ENCODE assay signal across 9 cellular contexts in genomic region chr10:125149278-125150047, GRCh38. TPM values are rescaled to one million over a fixed set of nuclear protein-coding genes. Genes with fewer than 3 reads are reported as not detected.
DNase-seq lines count a peak whose midpoint lies in the region; ATAC-seq, FAIRE-seq and TF ChIP-seq lines count a peak whose summit lies in the region.
"Had no signal": no experiment of that assay in that cellular context is flagged by ENCODE, and none has a peak within 500 bp of the region (broad histone marks: within the 10 kb centered on the region; RNA-seq: fewer than 3 reads in every experiment).

No MANE protein-coding gene starts in this region.

- peaks cover 77% of the 10 kb centered on the region for H3K4me1 Mint-ChIP-seq in astrocyte (ENCODE audit: low read depth, unreplicated experiment)

- H2AFZ ChIP-seq in astrocyte (ENCODE audit: low read depth, low read length) = no peak overlapping the region

- H3K4me3 ChIP-seq in astrocyte (ENCODE audit: insufficient read depth, low read depth, low read length) = no peak overlapping the region
- H3K4me3 ChIP-seq in upper lobe of right lung = no peak overlapping the region
- H3K4me3 ChIP-seq in WERI-Rb-1 (ENCODE audit: low read depth, low read length) = no peak overlapping the region
- H3K4me3 ChIP-seq: skin epidermis had no signal

- H3K9me3 ChIP-seq in astrocyte (ENCODE audit: insufficient read depth, low read depth, low read length) (no peaks in the 10 kb centered on the region), upper lobe of right lung (no peaks in the 10 kb centered on the region), WERI-Rb-1 (ENCODE audit: severe bottlenecking) (no peaks in the 10 kb centered on the region)

- no peak for FAIRE-seq in astrocyte (lab: Jason Lieb, UNC)

- H3K79me2 ChIP-seq in astrocyte (ENCODE audit: insufficient read depth, low read length) = peaks cover 99% of the 10 kb centered on the region

- H3K36me3 ChIP-seq in astrocyte (ENCODE audit: insufficient read depth, low read length) (peaks cover 2% of the 10 kb centered on the region), upper lobe of right lung (no peaks in the 10 kb centered on the region), WERI-Rb-1 (peaks cover 29% of the 10 kb centered on the region)

- H3K27ac ChIP-seq in astrocyte (ENCODE audit: low read depth, low read length) (peak overlapping the region; percentile 54), upper lobe of right lung (peak overlapping the region; percentile 37), WERI-Rb-1 (no peak overlapping the region)

- intact Hi-C loops in Right ventricle myocardium inferior (cut with DNase I) (loop anchor here (5.0 kb wide), 1 partner anchor 32 kb away; no protein-coding TSS in a partner anchor), cardiac septum (cut with DNase I) (loop anchor here (5.0 kb wide), 1 partner anchor 157 kb away; no protein-coding TSS in a partner anchor), upper lobe of right lung (cut with DNase I) (loop anchor here (10.0 kb wide), 1 partner anchor 95 kb away; no protein-coding TSS in a partner anchor)

- peak overlapping the region; percentile 38 for H3K9ac ChIP-seq in astrocyte (ENCODE audit: low read length)

- peak overlapping the region; percentile 93 for H3K27ac Mint-ChIP-seq in astrocyte (ENCODE audit: unreplicated experiment)
- no peak overlapping the region for H3K27ac Mint-ChIP-seq in activated naive CD4-positive, alpha-beta T cell treated with anti-CD3 and anti-CD28 coated beads, Interleukin-2, amount 50 U/mL, for 72 hours

- H3K4me3 Mint-ChIP-seq in astrocyte (ENCODE audit: unreplicated experiment) = no peak overlapping the region

- H3K9me3 Mint-ChIP-seq in astrocyte (ENCODE audit: unreplicated experiment) = no peaks in the 10 kb centered on the region
- H3K9me3 Mint-ChIP-seq in activated naive CD4-positive, alpha-beta T cell treated with anti-CD3 and anti-CD28 coated beads, Interleukin-2, amount 50 U/mL, for 72 hours = no peaks in the 10 kb centered on the region

- TF ChIP-seq CTCF in astrocyte (IDR thresholded peaks at IDR 0.05; ENCODE audit: insufficient read depth, low read depth, low read length) (no peak), upper lobe of right lung (IDR thresholded peaks at IDR 0.05) (no peak), WERI-Rb-1 (IDR thresholded peaks at IDR 0.05; ENCODE audit: low read depth, low read length) (no peak)

- H3K27me3 Mint-ChIP-seq in astrocyte (ENCODE audit: low read depth, unreplicated experiment) = no peaks in the 10 kb centered on the region

- DNase-seq in Right ventricle myocardium inferior (ENCODE audit: missing footprints) (peak; percentile 79), cardiac septum (ENCODE audit: low spot score) (no peak), astrocyte (ENCODE audit: low read depth) (peak; percentile 68), kidney glomerular epithelial cell (lab: John Stamatoyannopoulos, UW) (peak; percentile 78), upper lobe of right lung (no peak), WERI-Rb-1 (no peak), superior temporal gyrus (ENCODE audit: extremely low spot score) (no peak)
- DNase-seq in activated naive CD4-positive, alpha-beta T cell treated with anti-CD3 and anti-CD28 coated beads, Interleukin-2, amount 50 U/mL, for 72 hours (ENCODE audit: low spot score in 2 of 2) = no peak

- H3K4me1 ChIP-seq in astrocyte (ENCODE audit: insufficient read depth, low read length) (peaks cover 64% of the 10 kb centered on the region), upper lobe of right lung (peaks cover 76% of the 10 kb centered on the region)

- ATAC-seq in Right ventricle myocardium inferior (no peak), upper lobe of right lung (no peak)
- no peak for ATAC-seq in activated naive CD4-positive, alpha-beta T cell treated with anti-CD3 and anti-CD28 coated beads, Interleukin-2, amount 50 U/mL, for 72 hours

- H4K20me1 ChIP-seq in astrocyte (ENCODE audit: insufficient read depth, low read length) = peaks cover 95% of the 10 kb centered on the region

- peak overlapping the region; percentile 54 for H3K4me2 ChIP-seq in astrocyte (ENCODE audit: low read length)

- H3K27me3 ChIP-seq in astrocyte (ENCODE audit: insufficient read depth, low read length) = no peaks in the 10 kb centered on the region
- H3K27me3 ChIP-seq in upper lobe of right lung = no peaks in the 10 kb centered on the region
- no peaks in the 10 kb centered on the region for H3K27me3 ChIP-seq in WERI-Rb-1 (ENCODE audit: insufficient read depth, low read depth, severe bottlenecking)

- peaks cover 10% of the 10 kb centered on the region for H3K36me3 Mint-ChIP-seq in astrocyte (ENCODE audit: low read depth, unreplicated experiment)
- H3K36me3 Mint-ChIP-seq in activated naive CD4-positive, alpha-beta T cell treated with anti-CD3 and anti-CD28 coated beads, Interleukin-2, amount 50 U/mL, for 72 hours = peaks cover 0 to 6% of the 10 kb centered on the region in 2 donors

RNA-seq across cellular contexts. Expression of gene CTBP2, which starts 10.9 kb away (rescaled TPM):
- total RNA-seq in Right ventricle myocardium inferior (31.3 TPM), cardiac septum (35.9 TPM), astrocyte (101 and 109 TPM in 2 replicates), upper lobe of right lung (66.7 TPM)
- 1 to 10 TPM; 1.2 TPM for total RNA-seq in activated naive CD4-positive, alpha-beta T cell treated with anti-CD3 and anti-CD28 coated beads, Interleukin-2, amount 50 U/mL, for 72 hours

Comparison
In these comparisons a context has a peak if more than half of its experiments do, and no peak if none do; other contexts are left out.
1. DNase-seq: peak in Right ventricle myocardium inferior (single experiment), astrocyte (single experiment) and kidney glomerular epithelial cell (single experiment); none in cardiac septum (single experiment), upper lobe of right lung (single experiment), activated naive CD4-positive, alpha-beta T cell treated with anti-CD3 and anti-CD28 coated beads, Interleukin-2, amount 50 U/mL, for 72 hours (0 of 2), WERI-Rb-1 (single experiment) and superior temporal gyrus (single experiment).
2. RNA of gene CTBP2, which starts 10.9 kb away (total RNA-seq): 101 to 109 TPM in astrocyte, 66.7 TPM in upper lobe of right lung (single experiment), 35.9 TPM in cardiac septum (single experiment) and 31.3 TPM in Right ventricle myocardium inferior (single experiment); 1.2 TPM in activated naive CD4-positive, alpha-beta T cell treated with anti-CD3 and anti-CD28 coated beads, Interleukin-2, amount 50 U/mL, for 72 hours; every median in the first group is over 10 times any median in the second.